Comparison of ENCODE assay signal across 7 cellular contexts in the genomic region with DNA sequence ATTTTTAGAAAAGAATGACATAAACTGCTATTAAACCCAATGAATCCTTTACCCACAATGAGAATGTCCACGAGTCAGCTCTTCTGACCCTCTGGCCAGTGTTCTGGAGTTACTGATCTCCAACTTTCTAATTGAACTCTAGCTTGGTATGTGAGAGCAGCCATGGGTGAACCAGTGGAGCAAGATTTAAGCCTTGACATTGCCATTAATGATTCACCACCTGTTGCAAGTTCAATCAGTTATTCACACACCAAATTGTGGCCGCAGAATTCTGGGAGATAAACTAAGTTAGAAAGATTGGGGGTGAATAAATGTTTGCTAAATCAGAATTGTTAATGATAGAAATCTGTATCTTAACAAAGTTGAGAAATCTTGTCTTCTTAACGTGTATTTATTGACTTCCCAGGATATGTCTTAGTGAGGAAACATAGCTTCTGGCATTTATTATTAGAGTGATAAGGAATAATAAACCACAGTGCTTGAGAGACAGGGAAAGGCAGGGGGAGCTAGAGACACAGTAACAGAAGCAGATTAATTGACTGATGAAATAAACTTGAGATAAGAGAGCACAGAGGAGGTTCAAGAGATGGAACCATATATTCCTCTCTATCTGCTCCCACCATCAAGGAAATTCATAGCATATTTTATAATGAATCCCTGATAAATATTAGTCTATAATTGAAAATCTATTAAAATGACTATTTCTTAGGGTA.
DNase-seq lines count a peak whose midpoint lies in the region; TF ChIP-seq lines count a peak whose summit lies in the region.
"Not testable (repeated sequence)": the region's sequence is repeated elsewhere in the genome, so short reads cannot be mapped to it uniquely, and the experiment has no call there.

No MANE protein-coding gene starts in this region.

- TF ChIP-seq CTCF in brain microvascular endothelial cell (IDR thresholded peaks at IDR 0.05; ENCODE audit: low read depth, low read length, missing control alignments) = peak; percentile 8

- not testable (repeated sequence) for H3K27me3 ChIP-seq in brain microvascular endothelial cell (replicated peaks)

- H3K27ac ChIP-seq in brain microvascular endothelial cell = not testable (repeated sequence)

- DNase-seq in Caki2 (ENCODE audit: low read depth) = peak; percentile 16
- peak; percentile 33 for DNase-seq in HT-29 (ENCODE audit: low spot score)
- DNase-seq in RKO (ENCODE audit: low spot score) = peak; percentile 35
- DNase-seq in brain microvascular endothelial cell = peak; percentile 59
- peak; percentile 53 for DNase-seq in fibroblast of peridontal ligament (ENCODE audit: extremely low read depth)
- DNase-seq in kidney glomerular epithelial cell (lab: John Stamatoyannopoulos, UW) = peak; percentile 86
- DNase-seq in pons (ENCODE audit: low spot score) = peak; percentile 57

- H3K36me3 ChIP-seq in brain microvascular endothelial cell (replicated peaks) = not testable (repeated sequence)

- H3K4me3 ChIP-seq in brain microvascular endothelial cell (ENCODE audit: low read depth, low read length) = not testable (repeated sequence)

- in situ Hi-C loops in Caki2 (cut with HindIII; ENCODE audit: low pct_unique_long_range_greater_than_20kb, low sequenced_read_pairs); brain microvascular endothelial cell (cut with HindIII; ENCODE audit: low pct_ligation_motif_present, low sequenced_read_pairs): not testable (repeated sequence)

Comparison
In these comparisons a context has a peak if more than half of its experiments do, and no peak if none do; other contexts are left out.
1. DNase-seq: peak in every context shown above with its lines; median percentile 86 in kidney glomerular epithelial cell; 59 in brain microvascular endothelial cell; 57 in pons; 53 in fibroblast of peridontal ligament; 35 in RKO; 33 in HT-29; 16 in Caki2.